ENCODE assay signal across 8 cellular contexts in the genomic region with DNA sequence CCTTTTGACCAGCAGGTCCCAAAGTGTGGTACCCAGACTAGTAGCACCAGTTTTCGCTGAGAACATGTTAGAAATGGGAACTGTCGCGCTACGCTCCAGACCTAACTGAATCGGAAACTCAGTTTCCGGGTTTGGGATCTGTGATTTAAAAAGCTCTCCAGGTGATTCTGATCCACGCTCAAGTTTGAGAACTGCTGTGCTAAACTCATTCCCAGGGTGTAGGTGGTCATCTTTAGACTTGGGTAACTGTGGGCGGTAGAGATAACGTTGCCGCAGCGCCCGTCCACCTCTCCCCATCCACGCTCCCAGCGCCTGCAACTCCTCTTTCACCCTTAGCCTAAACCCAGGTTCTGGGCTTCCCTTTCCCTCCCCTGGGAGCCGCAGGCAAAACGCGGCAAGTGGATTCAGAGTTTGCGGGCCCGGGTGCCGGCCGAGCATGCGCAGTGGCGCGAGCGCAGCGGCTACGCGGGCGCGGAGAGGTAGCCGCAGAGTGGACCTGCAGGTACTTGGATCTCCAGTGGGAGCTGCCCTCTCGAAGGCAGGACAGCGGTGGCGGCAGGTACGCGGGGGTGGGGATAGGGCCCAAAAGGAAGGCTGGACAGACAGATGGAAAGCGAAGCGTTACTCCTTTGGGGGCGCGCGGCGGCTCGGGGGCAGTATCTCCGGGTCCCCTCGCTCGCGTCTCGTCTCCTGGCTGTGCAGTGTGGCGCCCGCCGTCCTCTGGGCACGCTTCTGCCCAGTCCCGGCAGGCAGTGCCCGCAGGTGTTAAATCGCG. TPM values are rescaled to one million over a fixed set of nuclear protein-coding genes. Genes with fewer than 3 reads are reported as not detected.
DNase-seq lines count a peak whose midpoint lies in the region; ATAC-seq and TF ChIP-seq lines count a peak whose summit lies in the region.

A gene with protein sequence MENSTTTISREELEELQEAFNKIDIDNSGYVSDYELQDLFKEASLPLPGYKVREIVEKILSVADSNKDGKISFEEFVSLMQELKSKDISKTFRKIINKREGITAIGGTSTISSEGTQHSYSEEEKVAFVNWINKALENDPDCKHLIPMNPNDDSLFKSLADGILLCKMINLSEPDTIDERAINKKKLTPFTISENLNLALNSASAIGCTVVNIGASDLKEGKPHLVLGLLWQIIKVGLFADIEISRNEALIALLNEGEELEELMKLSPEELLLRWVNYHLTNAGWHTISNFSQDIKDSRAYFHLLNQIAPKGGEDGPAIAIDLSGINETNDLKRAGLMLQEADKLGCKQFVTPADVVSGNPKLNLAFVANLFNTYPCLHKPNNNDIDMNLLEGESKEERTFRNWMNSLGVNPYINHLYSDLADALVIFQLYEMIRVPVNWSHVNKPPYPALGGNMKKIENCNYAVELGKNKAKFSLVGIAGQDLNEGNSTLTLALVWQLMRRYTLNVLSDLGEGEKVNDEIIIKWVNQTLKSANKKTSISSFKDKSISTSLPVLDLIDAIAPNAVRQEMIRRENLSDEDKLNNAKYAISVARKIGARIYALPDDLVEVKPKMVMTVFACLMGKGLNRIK (plus strand): TSS at position 443 of the 775 bp plus-strand sequence. CDS start 67,845 bp downstream, outside the sequence.

- H3K27me3 ChIP-seq in RWPE2 (ENCODE audit: insufficient read depth, poor library complexity, severe bottlenecking) (no peaks in the 10 kb centered on the region), foreskin keratinocyte (no peaks in the 10 kb centered on the region), neuron (ENCODE audit: insufficient read depth, low read length) (peaks cover 9% of the 10 kb centered on the region), subcutaneous abdominal adipose tissue (ENCODE audit: control insufficient read depth in 5 of 5, insufficient read depth in 4 of 5, low read length in 5 of 5) (no peaks in the 10 kb centered on the region)

- peak; percentile 82 for ATAC-seq in RWPE2 (ENCODE audit: low read depth)
- peak; percentile 91 for ATAC-seq in foreskin keratinocyte

- H3K9ac ChIP-seq in ES-I3 (ENCODE audit: low read depth, low read length) (peak within 1 kb of the TSS; percentile 91), subcutaneous abdominal adipose tissue (ENCODE audit: low read length in 5 of 5) (peak within 1 kb of the TSS in 4 of 5 donors; percentile 31 to 75 (median 62))

- H3K9me3 ChIP-seq in ES-I3 (ENCODE audit: control insufficient read depth, insufficient read depth, low read length) (no peaks in the 10 kb centered on the region), RWPE2 (ENCODE audit: severe bottlenecking) (no peaks in the 10 kb centered on the region), neuron (ENCODE audit: low read length) (no peaks in the 10 kb centered on the region), subcutaneous abdominal adipose tissue (ENCODE audit: control insufficient read depth in 5 of 5, low read length in 5 of 5) (no peaks in the 10 kb centered on the region)

- DNase-seq in H4 (ENCODE audit: low spot score) (peak; percentile 86), LoVo (ENCODE audit: low spot score) (peak; percentile 90), RWPE2 (ENCODE audit: low spot score) (peak; percentile 73), activated gamma-delta T cell (lab: John Stamatoyannopoulos, UW) (peak; percentile 69), foreskin keratinocyte (peak; percentile 79 to 88)

- H3K36me3 ChIP-seq in ES-I3 (ENCODE audit: insufficient read depth, low read length) = no peaks in the 10 kb centered on the region
- H3K36me3 ChIP-seq in RWPE2 (ENCODE audit: low read depth) = no peaks in the 10 kb centered on the region
- H3K36me3 ChIP-seq in neuron (ENCODE audit: insufficient read depth, low read length) = no peaks in the 10 kb centered on the region
- no peaks in the 10 kb centered on the region for H3K36me3 ChIP-seq in subcutaneous abdominal adipose tissue (ENCODE audit: control insufficient read depth in 5 of 5, insufficient read depth in 5 of 5, low read length in 5 of 5)

- peak within 1 kb of the TSS; percentile 61 for H3K27ac ChIP-seq in RWPE2 (ENCODE audit: poor library complexity, severe bottlenecking)
- no peak within 1 kb of the TSS for H3K27ac ChIP-seq in foreskin keratinocyte
- no peak within 1 kb of the TSS for H3K27ac ChIP-seq in subcutaneous abdominal adipose tissue (ENCODE audit: low read depth, low read length)

- H3K4me3 ChIP-seq in RWPE2 (ENCODE audit: severe bottlenecking) = peak within 1 kb of the TSS; percentile 47
- H3K4me3 ChIP-seq in neuron (ENCODE audit: low read length) = peak within 1 kb of the TSS; percentile 74
- peak within 1 kb of the TSS; percentile 75 to 86 (median 83) for H3K4me3 ChIP-seq in subcutaneous abdominal adipose tissue (ENCODE audit: low read depth in 1 of 5, low read length in 5 of 5)

- H2AFZ ChIP-seq in neuron (ENCODE audit: low read depth, low read length) = peak within 1 kb of the TSS; percentile 88

- H3K4me1 ChIP-seq in ES-I3 (ENCODE audit: insufficient read depth, low read length) (no peaks in the 10 kb centered on the region), RWPE2 (ENCODE audit: insufficient read depth, poor library complexity, severe bottlenecking) (peaks cover 13% of the 10 kb centered on the region), foreskin keratinocyte (peaks cover 10% of the 10 kb centered on the region), neuron (ENCODE audit: insufficient read depth, low read length) (peaks cover 6% of the 10 kb centered on the region), subcutaneous abdominal adipose tissue (ENCODE audit: control insufficient read depth in 5 of 5, insufficient read depth in 5 of 5, low read length in 5 of 5) (peaks cover 0 to 16% (median 13%) of the 10 kb centered on the region in 5 donors)

- TF ChIP-seq CTCF in RWPE2 (IDR thresholded peaks at IDR 0.05; ENCODE audit: poor library complexity, severe bottlenecking) (no peak), foreskin keratinocyte (conservative IDR thresholded peaks at IDR 0.05) (peak; percentile 18)

RNA-seq across cellular contexts. Expression of the gene that starts here (rescaled TPM):
- total RNA-seq in H4 (2014; rRNA removed; shearing (Covaris generic)) = 7.8 and 9.5 TPM in 2 replicates
- 15.8 and 20.6 TPM in 2 replicates for total RNA-seq in foreskin keratinocyte
- polyA plus RNA-seq in foreskin keratinocyte = 3.8 and 6.1 TPM in 2 replicates
